9 cellular contexts compared by ENCODE assay signal in the genomic region with DNA sequence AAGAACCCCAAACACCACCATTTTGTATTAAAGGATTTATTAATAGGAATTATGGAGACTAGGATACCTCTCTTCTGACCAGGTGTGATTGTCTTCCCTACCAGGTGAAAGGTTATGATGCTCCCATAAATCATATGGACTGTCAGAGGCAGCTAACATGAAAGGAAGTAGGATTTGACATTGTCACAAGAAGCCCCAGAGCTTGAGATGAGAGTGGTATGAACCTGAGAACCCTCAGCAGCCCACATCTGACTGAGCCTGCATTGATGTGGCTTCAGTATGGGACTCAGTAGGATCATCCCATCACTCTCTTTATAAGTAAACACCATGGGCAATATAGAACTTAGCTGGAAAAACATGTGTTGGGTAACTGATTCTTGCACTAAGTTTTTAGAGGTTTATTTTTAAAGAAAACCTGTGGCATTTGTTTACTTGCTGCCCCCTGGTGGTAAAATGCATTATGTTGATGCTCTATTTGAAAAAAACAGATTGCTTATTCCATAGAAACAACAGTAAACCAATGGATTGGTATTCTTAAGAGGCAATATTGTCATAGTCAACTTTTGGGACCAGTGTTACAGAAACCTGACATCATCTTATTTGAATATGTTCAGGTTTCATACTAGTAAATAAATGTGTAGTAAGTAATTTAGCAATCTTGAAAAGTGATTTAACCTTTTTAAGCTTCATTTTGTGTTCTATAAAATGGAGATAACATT. TPM values are rescaled to one million over a fixed set of nuclear protein-coding genes. Genes with fewer than 3 reads are reported as not detected.
DNase-seq lines count a peak whose midpoint lies in the region; ATAC-seq and TF ChIP-seq lines count a peak whose summit lies in the region.
"Had no signal": no experiment of that assay in that cellular context is flagged by ENCODE, and none has a peak within 500 bp of the region (broad histone marks: within the 10 kb centered on the region; RNA-seq: fewer than 3 reads in every experiment).

No MANE protein-coding gene starts in this region.

- H3K4me3 Mint-ChIP-seq in CD4-positive, CD25-positive, alpha-beta regulatory T cell: no peak overlapping the region

- no peaks in the 10 kb centered on the region for H3K27me3 Mint-ChIP-seq in CD4-positive, CD25-positive, alpha-beta regulatory T cell

- no peaks in the 10 kb centered on the region for H3K27me3 ChIP-seq in CD4-positive, CD25-positive, alpha-beta regulatory T cell (ENCODE audit: control insufficient read depth, insufficient read depth, low read length)
- no peaks in the 10 kb centered on the region for H3K27me3 ChIP-seq in breast epithelium

- H3K36me3 Mint-ChIP-seq in CD4-positive, CD25-positive, alpha-beta regulatory T cell: peaks cover 52% of the 10 kb centered on the region

- TF ChIP-seq CTCF in GM12864 (IDR thresholded peaks at IDR 0.05; ENCODE audit: low read depth, low read length, missing control alignments) (peak; percentile 49), breast epithelium (IDR thresholded peaks at IDR 0.05) (peak; percentile 42 to 71 (median 63))

- H3K4me1 ChIP-seq in CD4-positive, CD25-positive, alpha-beta regulatory T cell (ENCODE audit: control insufficient read depth, insufficient read depth, low read length, poor library complexity, severe bottlenecking): no peaks in the 10 kb centered on the region
- H3K4me1 ChIP-seq in breast epithelium: no peaks in the 10 kb centered on the region

- H3K9me3 Mint-ChIP-seq in CD4-positive, CD25-positive, alpha-beta regulatory T cell: peaks cover 0 to 2% (median 0%) of the 10 kb centered on the region in 7 donors

- peaks cover 7 to 8% of the 10 kb centered on the region in 2 experiments for H3K9me3 ChIP-seq in CD4-positive, CD25-positive, alpha-beta regulatory T cell (ENCODE audit: control insufficient read depth in 2 of 2, low read length in 2 of 2)
- H3K9me3 ChIP-seq in breast epithelium: no peaks in the 10 kb centered on the region

- H3K4me3 ChIP-seq in CD4-positive, CD25-positive, alpha-beta regulatory T cell (ENCODE audit: low read depth, low read length): no peak overlapping the region
- H3K4me3 ChIP-seq in GM12864 (ENCODE audit: low read depth, low read length) (no peak overlapping the region), breast epithelium (no peak overlapping the region)
- H3K4me3 ChIP-seq: skin epidermis had no signal

- H3K27ac Mint-ChIP-seq in CD4-positive, CD25-positive, alpha-beta regulatory T cell: peak overlapping the region in 2 of 3 donors; percentile 12 to 78

- peaks cover 24 to 55% (median 24%) of the 10 kb centered on the region in 4 donors for H3K4me1 Mint-ChIP-seq in CD4-positive, CD25-positive, alpha-beta regulatory T cell

- ATAC-seq in CD4-positive, CD25-positive, alpha-beta regulatory T cell (ENCODE audit: low read depth in 2 of 2): no peak
- no peak for ATAC-seq in GM18519 (IDR thresholded peaks at IDR 0.05; ENCODE audit: low FRiP score, unreplicated experiment)

- peaks cover 47% of the 10 kb centered on the region for H3K36me3 ChIP-seq in CD4-positive, CD25-positive, alpha-beta regulatory T cell (ENCODE audit: control insufficient read depth, insufficient read depth, low read length)
- no peaks in the 10 kb centered on the region for H3K36me3 ChIP-seq in breast epithelium

- no peak for TF ChIP-seq POLR2A in breast epithelium (IDR thresholded peaks at IDR 0.05)

- no peak overlapping the region for H3K27ac ChIP-seq in CD4-positive, CD25-positive, alpha-beta regulatory T cell (ENCODE audit: insufficient read depth, low read length, poor library complexity, severe bottlenecking)
- no peak overlapping the region for H3K27ac ChIP-seq in breast epithelium
- H3K27ac ChIP-seq: skin epidermis had no signal

- intact Hi-C loops in breast epithelium (cut with DNase I; ENCODE audit: low total_unique reads): no loop called here

- DNase-seq in CD4-positive, CD25-positive, alpha-beta regulatory T cell: peak in 2 of 3 donors; percentile 57 to 73
- DNase-seq in GM12864 (ENCODE audit: low read depth): no peak
- DNase-seq in NCI-H748 treated with DMSO at 0.1 percent for 48 hours (lab: John Stamatoyannopoulos, UW): peak; percentile 4
- DNase-seq in breast epithelium (ENCODE audit: low spot score in 2 of 2): no peak
- peak; percentile 69 to 74 for DNase-seq in lung microvascular endothelial cell (ENCODE audit: low read depth in 2 of 2)
- DNase-seq in NK-92 treated with Interleukin-12 subunit alpha and Interleukin-12 subunit beta, amount 100 ng/mL, for 24 hours (lab: John Stamatoyannopoulos, UW): no peak
- no peak for DNase-seq in HPDE6-E6E7 (ENCODE audit: extremely low spot score)

RNA-seq across cellular contexts. Expression of gene CACYBP, which starts 16.6 kb away (rescaled TPM):
- total RNA-seq in CD4-positive, CD25-positive, alpha-beta regulatory T cell: 88.1 TPM
- 100 to 1,000 TPM; 153 to 217 (median 186) TPM for polyA plus RNA-seq in CD4-positive, CD25-positive, alpha-beta regulatory T cell
- total RNA-seq in breast epithelium (100 to 1,000 TPM in 1 of 3 donors, 10 to 100 TPM in 2; 68.2 to 129 (median 72.8) TPM), lung microvascular endothelial cell (205 and 267 TPM in 2 replicates)

RNA-seq across cellular contexts. Expression of gene MRPS14, which starts 40.1 kb away (rescaled TPM):
- total RNA-seq in CD4-positive, CD25-positive, alpha-beta regulatory T cell: 15.2 TPM
- polyA plus RNA-seq in CD4-positive, CD25-positive, alpha-beta regulatory T cell: 10 to 100 TPM; 60.3 to 83.8 (median 75.2) TPM
- total RNA-seq in breast epithelium (10 to 100 TPM; 22.9 to 38.5 (median 28.5) TPM), lung microvascular endothelial cell (33.9 and 38.8 TPM in 2 replicates)

Comparison
In these comparisons a context has a peak if more than half of its experiments do, and no peak if none do; other contexts are left out.
1. DNase-seq: peak in CD4-positive, CD25-positive, alpha-beta regulatory T cell (2 of 3), NCI-H748 treated with DMSO at 0.1 percent for 48 hours (single experiment) and lung microvascular endothelial cell (2 of 2); none in GM12864 (single experiment), breast epithelium (0 of 2), NK-92 treated with Interleukin-12 subunit alpha and Interleukin-12 subunit beta, amount 100 ng/mL, for 24 hours (single experiment) and HPDE6-E6E7 (single experiment).